In genomic region chr2:85788603-85789002, GRCh38 we compare ENCODE assay signal across 21 cellular contexts. TPM values are rescaled to one million over a fixed set of nuclear protein-coding genes. Genes with fewer than 3 reads are reported as not detected.
"Had no signal": no experiment of that assay in that cellular context is flagged by ENCODE, and none has a peak within 500 bp of the region (broad histone marks: within the 10 kb centered on the region; RNA-seq: fewer than 3 reads in every experiment).

No MANE protein-coding gene starts in this region.

- DNase-seq: activated CD4-positive, alpha-beta T cell treated with anti-CD3 and anti-CD28 coated beads for 4 hours; activated CD8-positive, alpha-beta memory T cell treated with anti-CD3 and anti-CD28 coated beads, Interleukin-2, amount 50 U/mL, for 4 hours; activated CD8-positive, alpha-beta T cell treated with anti-CD3 and anti-CD28 coated beads for 36 hours; activated gamma-delta T cell treated with Interleukin-2 at 50 U/mL for 16 hours; activated naive CD4-positive, alpha-beta T cell treated with anti-CD3 and anti-CD28 coated beads, Interleukin-2, amount 10 ng/mL, durations not matched to agents 7 days and 5 days; activated naive CD8-positive, alpha-beta T cell treated with anti-CD3 and anti-CD28 coated beads for 36 hours; activated T-cell treated with anti-CD3 and anti-CD28 coated beads, Interleukin-2, amount 50 U/mL, for 72 hours; NCI-H1092; NCI-H1417; NCI-H1930; NCI-H2171; NCI-H2227 treated with DMSO at 0.1 percent for 48 hours; NCI-H510A; NCI-H526 treated with DMSO at 0.1 percent for 48 hours; NK-92 treated with Interleukin-12 subunit alpha and Interleukin-12 subunit beta, amount 100 ng/mL, for 24 hours; OCI-M1; SHP77 treated with DMSO at 0.1 percent for 48 hours had no signal

- H3K27ac ChIP-seq: KMS-11, RWPE1 had no signal

- ATAC-seq: activated CD4-positive, CD25-positive, alpha-beta regulatory T cell treated with anti-CD3 and anti-CD28 coated beads, Interleukin-2, amount 50 U/mL, for 24 hours; activated CD8-positive, alpha-beta T cell treated with anti-CD3 and anti-CD28 coated beads for 36 hours; activated T-cell treated with anti-CD3 and anti-CD28 coated beads, Interleukin-2, amount 50 U/mL, for 72 hours; Panc1 had no signal

RNA-seq across cellular contexts. Expression of gene ATOH8, which starts 34.8 kb away (rescaled TPM):
- total RNA-seq: activated CD8-positive, alpha-beta T cell treated with anti-CD3 and anti-CD28 coated beads for 36 hours; activated naive CD8-positive, alpha-beta T cell treated with anti-CD3 and anti-CD28 coated beads for 36 hours; activated T-cell treated with anti-CD3 and anti-CD28 coated beads, Interleukin-2, amount 50 U/mL, for 72 hours had no signal
